Comparison of ENCODE assay signal across 29 cellular contexts in genomic region chr2:171615071-171615470, GRCh38.
A peak's percentile ranks its signal among the peaks of the same experiment; 100 is the strongest.
DNase-seq lines count a peak whose midpoint lies in the region; ATAC-seq and TF ChIP-seq lines count a peak whose summit lies in the region.
"Had no signal": no experiment of that assay in that cellular context is flagged by ENCODE, and none has a peak within 500 bp of the region (broad histone marks: within the 10 kb centered on the region; RNA-seq: fewer than 3 reads in every experiment).

No MANE protein-coding gene starts in this region.

- no peaks in the 10 kb centered on the region for H3K27me3 ChIP-seq in brain microvascular endothelial cell (replicated peaks)
- H3K27me3 ChIP-seq in ascending aorta, result no peaks in the 10 kb centered on the region
- H3K27me3 ChIP-seq: cardiac muscle cell, hepatocyte had no signal

- H3K4me3 ChIP-seq in brain microvascular endothelial cell (ENCODE audit: low read depth, low read length), result no peak overlapping the region
- no peak overlapping the region for H3K4me3 ChIP-seq in fibroblast of villous mesenchyme (ENCODE audit: low read depth, low read length)
- no peak overlapping the region for H3K4me3 ChIP-seq in ascending aorta
- H3K4me3 ChIP-seq: cardiac muscle cell, hepatocyte, lower lobe of right lung had no signal

- no peaks in the 10 kb centered on the region for H3K36me3 ChIP-seq in brain microvascular endothelial cell (replicated peaks)
- no peaks in the 10 kb centered on the region for H3K36me3 ChIP-seq in ascending aorta
- H3K36me3 ChIP-seq: cardiac muscle cell, lower lobe of right lung, WERI-Rb-1 had no signal

- peak; percentile 36 for DNase-seq in NCI-H2171 treated with DMSO at 0.1 percent for 48 hours (lab: John Stamatoyannopoulos, UW)
- DNase-seq in NCI-H2171 (lab: John Stamatoyannopoulos, UW), result no peak
- peak; percentile 11 for DNase-seq in brain microvascular endothelial cell
- peak; percentile 47 for DNase-seq in fibroblast of villous mesenchyme (ENCODE audit: low read depth)
- DNase-seq in posterior vena cava (ENCODE audit: low spot score), result no peak
- DNase-seq in AG20443 (ENCODE audit: low spot score), result no peak
- no peak for DNase-seq in ascending aorta (ENCODE audit: low spot score in 2 of 2)
- DNase-seq: 8988T; activated CD4-positive, alpha-beta T cell treated with anti-CD3 and anti-CD28 coated beads for 48 hours; activated naive CD4-positive, alpha-beta T cell treated with anti-CD3 and anti-CD28 coated beads, Interleukin-2, amount 50 U/mL, for 16 hours; activated T-cell treated with anti-CD3 and anti-CD28 coated beads for 4 hours; AML-193; cortex of kidney; effector memory CD8-positive, alpha-beta T cell; erythroblast; H7; lower lobe of right lung; natural killer cell; NCI-H1417; NCI-H2029; NCI-H226; NCI-H69; occipital lobe; Right ventricle myocardium superior; WERI-Rb-1 had no signal

- H3K4me1 ChIP-seq in ascending aorta, result no peaks in the 10 kb centered on the region
- H3K4me1 ChIP-seq: lower lobe of right lung had no signal

- H3K9me3 ChIP-seq in ascending aorta, result no peaks in the 10 kb centered on the region
- H3K9me3 ChIP-seq: lower lobe of right lung had no signal

- intact Hi-C loops in posterior vena cava (cut with DNase I), result no loop called here
- intact Hi-C loops in ascending aorta (cut with DNase I), result no loop called here

- no peak for ATAC-seq in HG02642 (IDR thresholded peaks at IDR 0.05; ENCODE audit: poor library complexity, unreplicated experiment)
- ATAC-seq: effector memory CD8-positive, alpha-beta T cell; lower lobe of right lung; natural killer cell; stimulated activated effector memory CD8-positive, alpha-beta T cell treated with anti-CD3 and anti-CD28 coated beads, Interleukin-12 subunit alpha, Interleukin-12 subunit beta, amount 100 ng/mL, for 72 hours had no signal

- H3K27ac ChIP-seq in brain microvascular endothelial cell (peak overlapping the region; percentile 29), ascending aorta (no peak overlapping the region)
- H3K27ac ChIP-seq: cardiac muscle cell, hepatocyte, lower lobe of right lung, WERI-Rb-1 had no signal

- TF ChIP-seq CTCF in brain microvascular endothelial cell (IDR thresholded peaks at IDR 0.05; ENCODE audit: low read depth, low read length, missing control alignments) (no peak), fibroblast of villous mesenchyme (IDR thresholded peaks at IDR 0.05; ENCODE audit: insufficient read depth, low read depth, low read length) (no peak), ascending aorta (IDR thresholded peaks at IDR 0.05) (no peak)

- in situ Hi-C loops in brain microvascular endothelial cell (cut with HindIII; ENCODE audit: low pct_ligation_motif_present, low sequenced_read_pairs), result no loop called here

Comparison
In these comparisons a context has a peak if more than half of its experiments do, and no peak if none do; other contexts are left out.
1. DNase-seq: peak in NCI-H2171 treated with DMSO at 0.1 percent for 48 hours (single experiment), brain microvascular endothelial cell (single experiment) and fibroblast of villous mesenchyme (single experiment); none in NCI-H2171 (single experiment), posterior vena cava (single experiment), AG20443 (single experiment) and ascending aorta (0 of 2).